9 cellular contexts compared by ENCODE assay signal in the genomic region with DNA sequence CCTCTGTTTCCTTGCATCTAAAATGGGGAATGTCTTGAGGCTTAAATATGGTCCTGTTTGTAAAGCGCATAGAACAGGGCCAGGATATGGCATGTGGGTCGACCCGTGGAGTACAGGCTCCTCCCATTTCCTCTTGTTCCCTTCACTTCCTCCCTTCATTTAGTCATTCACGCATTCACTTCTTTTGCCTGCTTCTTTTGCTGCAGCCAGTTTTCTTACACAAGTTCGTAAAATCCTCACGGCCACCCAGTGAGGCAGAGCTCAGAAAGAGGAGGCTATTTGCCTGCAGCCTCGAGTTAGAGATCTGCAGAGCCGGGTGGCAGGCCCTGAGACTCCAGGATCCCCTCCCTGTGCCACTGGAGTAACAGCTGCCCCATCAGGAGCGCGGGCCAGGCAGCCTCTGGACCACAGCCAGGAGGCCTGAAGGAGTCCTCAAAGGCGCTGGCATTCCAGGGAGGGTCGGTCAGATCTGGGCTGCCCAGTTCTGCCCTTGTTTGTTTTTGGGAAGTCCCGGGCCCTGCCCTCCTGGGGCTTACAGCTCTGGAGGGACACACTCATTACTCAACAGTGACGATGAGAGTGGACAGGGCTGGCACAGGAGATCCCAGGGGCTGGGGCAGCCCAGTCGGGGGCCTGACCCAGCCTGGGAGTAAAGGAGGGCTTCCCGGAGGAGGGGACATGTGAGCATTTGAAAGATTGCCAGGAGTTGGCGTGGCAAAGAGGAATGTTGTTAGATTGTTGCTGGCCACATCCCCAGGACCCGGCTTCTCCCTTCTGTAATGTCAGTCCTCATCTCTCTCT. TPM values are rescaled to one million over a fixed set of nuclear protein-coding genes. Genes with fewer than 3 reads are reported as not detected.
DNase-seq lines count a peak whose midpoint lies in the region; ATAC-seq and TF ChIP-seq lines count a peak whose summit lies in the region.
"Had no signal": no experiment of that assay in that cellular context is flagged by ENCODE, and none has a peak within 500 bp of the region (broad histone marks: within the 10 kb centered on the region; RNA-seq: fewer than 3 reads in every experiment).

No MANE protein-coding gene starts in this region.

- H3K4me3 Mint-ChIP-seq in activated naive CD8-positive, alpha-beta T cell treated with anti-CD3 and anti-CD28 coated beads, Interleukin-2, amount 10 ng/mL, durations not matched to agents 7 days and 5 days, result peak overlapping the region; percentile 82
- H3K4me3 Mint-ChIP-seq in immature natural killer cell, result peak overlapping the region; percentile 74 to 98 (median 87)

- no peak for TF ChIP-seq CTCF in tibial artery (IDR thresholded peaks at IDR 0.05)

- DNase-seq in Caki2 (ENCODE audit: low read depth) (peak; percentile 60), KBM-7 (peak; percentile 69), immature natural killer cell (peak in 2 of 3 donors; percentile 29), tibial artery (peak; percentile 65 to 92), NCI-H1048 (lab: John Stamatoyannopoulos, UW) (no peak), GOT3 (lab: John Stamatoyannopoulos, UW) (no peak)
- no peak for DNase-seq in activated naive CD8-positive, alpha-beta T cell treated with anti-CD3 and anti-CD28 coated beads, Interleukin-2, amount 10 ng/mL, durations not matched to agents 7 days and 5 days

- peaks cover 34% of the 10 kb centered on the region for H3K4me1 Mint-ChIP-seq in activated naive CD8-positive, alpha-beta T cell treated with anti-CD3 and anti-CD28 coated beads, Interleukin-2, amount 10 ng/mL, durations not matched to agents 7 days and 5 days
- peaks cover 66 to 95% of the 10 kb centered on the region in 2 donors for H3K4me1 Mint-ChIP-seq in immature natural killer cell

- peak; percentile 28 for ATAC-seq in activated naive CD8-positive, alpha-beta T cell treated with anti-CD3 and anti-CD28 coated beads, Interleukin-2, amount 10 ng/mL, durations not matched to agents 7 days and 5 days (ENCODE audit: low read depth)
- no peak for ATAC-seq in HG02938 (IDR thresholded peaks at IDR 0.05; ENCODE audit: unreplicated experiment)

- POLR2A ChIA-PET in activated naive CD8-positive, alpha-beta T cell treated with anti-CD3 and anti-CD28 coated beads, Interleukin-2, amount 10 ng/mL, durations not matched to agents 7 days and 5 days (lab: Charles Lee), result interaction anchor here (1.3 kb wide), 1 partner anchor 172 kb away, joined by 4 read pairs; no protein-coding TSS in a partner anchor

- H3K9me3 ChIP-seq in tibial artery, result no peaks in the 10 kb centered on the region

- intact Hi-C loops in tibial artery (cut with DNase I; ENCODE audit: low total_unique reads), result no loop called here

- peaks cover 29% of the 10 kb centered on the region for H3K36me3 Mint-ChIP-seq in activated naive CD8-positive, alpha-beta T cell treated with anti-CD3 and anti-CD28 coated beads, Interleukin-2, amount 10 ng/mL, durations not matched to agents 7 days and 5 days
- peaks cover 0 to 17% (median 7%) of the 10 kb centered on the region in 3 donors for H3K36me3 Mint-ChIP-seq in immature natural killer cell

- peaks cover 6 to 56% (median 49%) of the 10 kb centered on the region in 4 donors for H3K4me1 ChIP-seq in tibial artery

- peaks cover 29 to 39% (median 32%) of the 10 kb centered on the region in 3 donors for H3K36me3 ChIP-seq in tibial artery

- no peaks in the 10 kb centered on the region for H3K27me3 ChIP-seq in tibial artery

- peak overlapping the region; percentile 92 for H3K27ac Mint-ChIP-seq in activated naive CD8-positive, alpha-beta T cell treated with anti-CD3 and anti-CD28 coated beads, Interleukin-2, amount 10 ng/mL, durations not matched to agents 7 days and 5 days
- H3K27ac Mint-ChIP-seq in immature natural killer cell, result peak overlapping the region; percentile 77 to 96 (median 94)

- in situ Hi-C loops in Caki2 (cut with HindIII; ENCODE audit: low pct_unique_long_range_greater_than_20kb, low sequenced_read_pairs) (no loop called here), KBM-7 (cut with MboI; ENCODE audit: low pct_unique_long_range_greater_than_20kb, low sequenced_read_pairs) (no loop called here)

- H3K27me3 Mint-ChIP-seq in activated naive CD8-positive, alpha-beta T cell treated with anti-CD3 and anti-CD28 coated beads, Interleukin-2, amount 10 ng/mL, durations not matched to agents 7 days and 5 days, result no peaks in the 10 kb centered on the region
- peaks cover 10 to 13% (median 12%) of the 10 kb centered on the region in 3 donors for H3K27me3 Mint-ChIP-seq in immature natural killer cell (ENCODE audit: low read depth in 3 of 3)

- peak overlapping the region; percentile 69 to 71 for H3K27ac ChIP-seq in tibial artery
- H3K27ac ChIP-seq: KMS-11 had no signal

- H3K9me3 Mint-ChIP-seq in activated naive CD8-positive, alpha-beta T cell treated with anti-CD3 and anti-CD28 coated beads, Interleukin-2, amount 10 ng/mL, durations not matched to agents 7 days and 5 days, result no peaks in the 10 kb centered on the region
- no peaks in the 10 kb centered on the region for H3K9me3 Mint-ChIP-seq in immature natural killer cell

- H3K4me3 ChIP-seq in tibial artery, result peak overlapping the region in 1 of 2 donors; percentile 3

RNA-seq across cellular contexts. Expression of a gene that starts 4.6 kb away (rescaled TPM):
- total RNA-seq in Caki2 (2014; rRNA removed; shearing (Covaris generic); ENCODE audit: low replicate concordance), result 99.2 and 143 TPM in 2 replicates
- total RNA-seq in activated naive CD8-positive, alpha-beta T cell treated with anti-CD3 and anti-CD28 coated beads, Interleukin-2, amount 10 ng/mL, durations not matched to agents 7 days and 5 days, result 10 to 100 TPM; 76.1 to 87.4 TPM
- 10 to 100 TPM; 25.0 to 80.9 (median 63.8) TPM for polyA plus RNA-seq in immature natural killer cell

RNA-seq across cellular contexts. Expression of a gene that starts 54.6 kb away (rescaled TPM):
- total RNA-seq in Caki2 (2014; rRNA removed; shearing (Covaris generic); ENCODE audit: low replicate concordance), result not detected in 2 replicates
- not detected for total RNA-seq in activated naive CD8-positive, alpha-beta T cell treated with anti-CD3 and anti-CD28 coated beads, Interleukin-2, amount 10 ng/mL, durations not matched to agents 7 days and 5 days
- not detected for polyA plus RNA-seq in immature natural killer cell

Comparison
In these comparisons a context has a peak if more than half of its experiments do, and no peak if none do; other contexts are left out.
1. DNase-seq: peak in Caki2 (single experiment), KBM-7 (single experiment), immature natural killer cell (2 of 3) and tibial artery (2 of 2); none in activated naive CD8-positive, alpha-beta T cell treated with anti-CD3 and anti-CD28 coated beads, Interleukin-2, amount 10 ng/mL, durations not matched to agents 7 days and 5 days (single experiment), NCI-H1048 (single experiment) and GOT3 (single experiment).